9 cellular contexts compared by ENCODE assay signal in the genomic region with DNA sequence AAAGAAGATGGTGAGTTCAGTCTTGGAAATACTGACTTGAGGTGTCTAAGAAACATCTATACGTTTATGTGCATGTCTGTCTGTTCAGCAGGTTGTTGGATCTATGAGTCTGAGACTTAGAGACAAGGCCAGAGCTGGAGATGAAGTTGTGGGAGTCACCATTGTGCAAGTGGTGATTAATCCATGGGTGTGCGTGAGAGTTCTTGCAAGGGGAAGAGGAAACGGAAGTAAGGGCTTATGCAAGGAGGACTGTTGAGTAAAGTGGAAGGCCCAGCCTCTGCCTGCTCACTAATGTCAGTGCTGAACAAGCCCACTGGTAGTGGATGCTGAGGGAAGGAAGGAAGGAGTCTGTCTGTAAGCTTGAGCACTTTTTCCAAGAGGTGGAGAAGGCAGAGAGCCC. TPM values are rescaled to one million over a fixed set of nuclear protein-coding genes. Genes with fewer than 3 reads are reported as not detected.
DNase-seq lines count a peak whose midpoint lies in the region; ATAC-seq, FAIRE-seq and TF ChIP-seq lines count a peak whose summit lies in the region.
"Not testable (repeated sequence)": the region's sequence is repeated elsewhere in the genome, so short reads cannot be mapped to it uniquely, and the experiment has no call there.
"Had no signal": no experiment of that assay in that cellular context is flagged by ENCODE, and none has a peak within 500 bp of the region (broad histone marks: within the 10 kb centered on the region; RNA-seq: fewer than 3 reads in every experiment).

No MANE protein-coding gene starts in this region.

- peaks cover 15% of the 10 kb centered on the region for H3K4me1 Mint-ChIP-seq in CD14-positive monocyte
- not testable (repeated sequence) for H3K4me1 Mint-ChIP-seq in MCF 10A (ENCODE audit: insufficient read depth, unreplicated experiment)

- 58 to 66% (median 65%) methylated on average over 3 of the region's 3 CpGs for whole genome bisulfite sequencing in small intestine, 3 donors

- DNase-seq in CD14-positive monocyte (ENCODE audit: low spot score) (peak; percentile 90), HPDE6-E6E7 (ENCODE audit: extremely low spot score) (peak; percentile 66), SKM-1 (lab: John Stamatoyannopoulos, UW; ENCODE audit: unreplicated experiment) (peak; percentile 96), MCF 10A (ENCODE audit: unreplicated experiment) (peak; percentile 94), fibroblast of peridontal ligament (ENCODE audit: extremely low read depth) (peak; percentile 47), left lung (peak in 1 of 2 donors; percentile 53), small intestine (peak; percentile 29)
- peak; percentile 37 for DNase-seq in NK-92 treated with Interleukin-12 subunit alpha and Interleukin-12 subunit beta, amount 100 ng/mL, for 24 hours (lab: John Stamatoyannopoulos, UW)

- not testable (repeated sequence) for H3K36me3 Mint-ChIP-seq in CD14-positive monocyte; MCF 10A (ENCODE audit: insufficient read depth, unreplicated experiment)

- H3K27ac Mint-ChIP-seq in CD14-positive monocyte; MCF 10A (ENCODE audit: low read depth, unreplicated experiment): not testable (repeated sequence)

- CTCF ChIA-PET in MCF 10A (lab: Yijun Ruan, JAX) = not testable (repeated sequence)

- FAIRE-seq in small intestine (lab: Jason Lieb, UNC) = not testable (repeated sequence)

- H3K36me3 ChIP-seq in left lung; small intestine (ENCODE audit: control insufficient read depth in 2 of 2, insufficient read depth in 2 of 2, low read length in 2 of 2): not testable (repeated sequence)

- H3K9me3 Mint-ChIP-seq in CD14-positive monocyte; MCF 10A (ENCODE audit: unreplicated experiment): not testable (repeated sequence)

- not testable (repeated sequence) for H3K27me3 ChIP-seq in left lung; small intestine (ENCODE audit: control insufficient read depth in 2 of 2, insufficient read depth in 2 of 2, low read length in 2 of 2)

- H3K27ac ChIP-seq in left lung = peak overlapping the region in 1 of 2 donors; percentile 66
- H3K27ac ChIP-seq in small intestine (ENCODE audit: low read depth in 1 of 2, low read length in 1 of 2) = not testable (repeated sequence)

- POLR2A ChIA-PET in MCF 10A (lab: Yijun Ruan, JAX) = interaction anchor here (1.0 to 1.8 kb wide), 3 partner anchors 29 to 38 kb away, joined by 3 to 8 read pairs (median 3); no protein-coding TSS in a partner anchor

- H3K4me1 ChIP-seq in left lung = peaks cover 0 to 20% of the 10 kb centered on the region in 2 donors
- H3K4me1 ChIP-seq in small intestine (ENCODE audit: control insufficient read depth in 2 of 2, insufficient read depth in 1 of 2, low read depth in 1 of 2, low read length in 1 of 2) = not testable (repeated sequence)

- not testable (repeated sequence) for TF ChIP-seq CTCF in CD14-positive monocyte (IDR thresholded peaks at IDR 0.05); MCF 10A (IDR thresholded peaks at IDR 0.05; ENCODE audit: unreplicated experiment); left lung (IDR thresholded peaks at IDR 0.05)

- intact Hi-C loops in CD14-positive monocyte (cut with micrococcal nuclease); left lung (cut with DNase I): not testable (repeated sequence)
- intact Hi-C loops in MCF 10A (cut with micrococcal nuclease) = loop anchor here (5.0 kb wide), 2 partner anchors 37 to 38 kb away; no protein-coding TSS in a partner anchor

- H3K27me3 Mint-ChIP-seq in CD14-positive monocyte (ENCODE audit: low read depth in 3 of 3); MCF 10A (ENCODE audit: insufficient read depth, unreplicated experiment): not testable (repeated sequence)

- H3K9me3 ChIP-seq in left lung; small intestine (ENCODE audit: control insufficient read depth, low read depth): not testable (repeated sequence)

- H3K4me3 ChIP-seq in left lung; small intestine (ENCODE audit: low read depth in 1 of 2, low read length in 2 of 2): not testable (repeated sequence)

- H3K4me3 Mint-ChIP-seq in CD14-positive monocyte; MCF 10A (ENCODE audit: unreplicated experiment): not testable (repeated sequence)

- not testable (repeated sequence) for BruUV-seq in MCF 10A (replicated peaks; lab: Mats Ljungman, UMichigan)

- ATAC-seq in left lung = peak; percentile 59

RNA-seq across cellular contexts. Expression of a gene that starts 9.8 kb away (rescaled TPM):
- polyA plus RNA-seq in CD14-positive monocyte (1 to 10 TPM in 1 of 2 donors, under 1 TPM in 1; 0.56 to 1.7 TPM), small intestine (100 to 1,000 TPM in 2 of 3 donors, 10 to 100 TPM in 1; 97.7 to 157 (median 111) TPM)
- total RNA-seq in MCF 10A (2022) (not detected in 2 replicates), left lung (10 to 100 TPM; 19.3 to 24.3 TPM)
- total RNA-seq: psoas muscle had no signal

Comparison
In these comparisons a context has a peak if more than half of its experiments do, and no peak if none do; other contexts are left out.
1. RNA of a gene that starts 9.8 kb away (total RNA-seq): 19.3 to 24.3 TPM in left lung; not detected in MCF 10A; every median in the first group is over 10 times any median in the second.